Comparison of ENCODE assay signal across 15 cellular contexts in the genomic region with DNA sequence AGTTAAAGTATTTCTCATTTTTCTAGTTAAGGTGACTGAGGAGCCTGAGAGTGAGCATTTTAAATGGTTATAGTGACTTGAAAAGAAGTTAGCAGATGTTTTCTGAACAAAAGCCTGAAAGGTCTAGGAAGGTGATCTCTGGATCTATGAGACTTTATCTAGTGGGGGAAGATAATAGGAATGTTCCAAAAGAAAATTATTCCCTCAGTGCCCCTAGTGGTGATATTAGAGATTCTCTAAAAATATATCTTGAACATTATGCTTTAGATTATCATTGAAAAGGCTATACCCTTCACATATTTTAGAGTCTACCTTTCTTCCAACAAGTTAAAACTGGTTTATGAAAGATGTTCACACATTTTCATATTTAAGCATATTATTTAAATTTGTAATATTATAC.
DNase-seq lines count a peak whose midpoint lies in the region; ATAC-seq and TF ChIP-seq lines count a peak whose summit lies in the region.
"Had no signal": no experiment of that assay in that cellular context is flagged by ENCODE, and none has a peak within 500 bp of the region (broad histone marks: within the 10 kb centered on the region; RNA-seq: fewer than 3 reads in every experiment).

No MANE protein-coding gene starts in this region.

- H3K4me1 ChIP-seq in DND-41 (ENCODE audit: insufficient read depth, low read length), result no peaks in the 10 kb centered on the region
- H3K4me1 ChIP-seq in OCI-LY3 (ENCODE audit: low read length), result no peaks in the 10 kb centered on the region
- H3K4me1 ChIP-seq: colonic mucosa had no signal

- TF ChIP-seq CTCF in DND-41 (IDR thresholded peaks at IDR 0.05; ENCODE audit: borderline replicate concordance, extremely low read depth, low read length, poor library complexity, severe bottlenecking) (peak; percentile 4), OCI-LY3 (IDR thresholded peaks at IDR 0.05; ENCODE audit: low read depth, low read length) (peak; percentile 35), dorsolateral prefrontal cortex (IDR thresholded peaks at IDR 0.05 in 54 of 56, conservative IDR thresholded peaks at IDR 0.05 in 2 of 56; ENCODE audit: low read depth in 1 of 56, partially characterized antibody in 56 of 56) (peak in 35 of 56 donors; percentile 9 to 49 (median 31))

- H3K4me3 ChIP-seq in DND-41 (ENCODE audit: low read depth in 1 of 2, low read length in 2 of 2), result no peak overlapping the region
- H3K4me3 ChIP-seq in OCI-LY3 (ENCODE audit: low read length), result no peak overlapping the region
- no peak overlapping the region for H3K4me3 ChIP-seq in dorsolateral prefrontal cortex
- H3K4me3 ChIP-seq: colonic mucosa had no signal

- H3K4me2 ChIP-seq in DND-41 (ENCODE audit: insufficient read depth, low read length), result no peak overlapping the region
- no peak overlapping the region for H3K4me2 ChIP-seq in OCI-LY3 (ENCODE audit: low read length)

- H3K9me3 ChIP-seq in DND-41 (ENCODE audit: insufficient read depth, low read length, severe bottlenecking), result no peaks in the 10 kb centered on the region
- H3K9me3 ChIP-seq in OCI-LY3 (ENCODE audit: insufficient read depth, low read length), result no peaks in the 10 kb centered on the region
- H3K9me3 ChIP-seq: colonic mucosa, neutrophil had no signal

- no peaks in the 10 kb centered on the region for H3K79me2 ChIP-seq in DND-41 (ENCODE audit: insufficient read depth, low read length)
- no peaks in the 10 kb centered on the region for H3K79me2 ChIP-seq in OCI-LY3 (ENCODE audit: low read length)

- ATAC-seq in DND-41 (ENCODE audit: insufficient read depth, low read depth), result no peak
- no peak for ATAC-seq in HG02642 (IDR thresholded peaks at IDR 0.05; ENCODE audit: poor library complexity, unreplicated experiment)
- ATAC-seq: stimulated activated effector memory CD8-positive, alpha-beta T cell treated with anti-CD3 and anti-CD28 coated beads, Interleukin-12 subunit alpha, Interleukin-12 subunit beta, amount 100 ng/mL, for 72 hours had no signal

- H4K20me1 ChIP-seq in DND-41 (ENCODE audit: insufficient read depth, low read length) (no peaks in the 10 kb centered on the region), OCI-LY3 (ENCODE audit: insufficient read depth, low read length) (no peaks in the 10 kb centered on the region)

- H3K27ac ChIP-seq in DND-41 (ENCODE audit: low read length), result no peak overlapping the region
- no peak overlapping the region for H3K27ac ChIP-seq in OCI-LY3 (ENCODE audit: low read length)
- no peak overlapping the region for H3K27ac ChIP-seq in dorsolateral prefrontal cortex
- H3K27ac ChIP-seq: colonic mucosa, neutrophil had no signal

- intact Hi-C loops in dorsolateral prefrontal cortex (cut with DNase I), result no loop called here

- DNase-seq in A172 (ENCODE audit: low spot score) (peak; percentile 25), DND-41 (no peak), dorsolateral prefrontal cortex (no peak), SW480 (ENCODE audit: low spot score) (no peak), NOMO-1 (lab: John Stamatoyannopoulos, UW; ENCODE audit: unreplicated experiment in 2 of 2) (no peak), cerebellar nuclear complex (lab: John Stamatoyannopoulos, UW) (no peak)
- DNase-seq: colonic mucosa, HCEC 1CT, KG1, NCI-H187 treated with DMSO at 0.1 percent for 48 hours, NCI-H69 had no signal

- H3K9ac ChIP-seq in DND-41 (ENCODE audit: low read depth, low read length), result no peak overlapping the region
- H3K9ac ChIP-seq in OCI-LY3 (ENCODE audit: low read length), result no peak overlapping the region

- H2AFZ ChIP-seq in DND-41 (ENCODE audit: low read depth, low read length) (no peak overlapping the region), OCI-LY3 (ENCODE audit: low read depth, low read length) (no peak overlapping the region)

- H3K27me3 ChIP-seq in DND-41 (ENCODE audit: insufficient read depth, low read length, poor library complexity) (no peaks in the 10 kb centered on the region), OCI-LY3 (ENCODE audit: low read depth, low read length) (no peaks in the 10 kb centered on the region), dorsolateral prefrontal cortex (peaks cover 0 to 36% (median 3%) of the 10 kb centered on the region in 45 donors)
- H3K27me3 ChIP-seq: colonic mucosa, neutrophil had no signal

- H3K36me3 ChIP-seq in DND-41 (ENCODE audit: insufficient read depth, low read length), result no peaks in the 10 kb centered on the region
- no peaks in the 10 kb centered on the region for H3K36me3 ChIP-seq in OCI-LY3 (replicated peaks; ENCODE audit: low read depth, low read length)
- H3K36me3 ChIP-seq: colonic mucosa, neutrophil had no signal
